In genomic region chr4:75954811-75955210, GRCh38 we compare ENCODE assay signal across 16 cellular contexts. TPM values are rescaled to one million over a fixed set of nuclear protein-coding genes. Genes with fewer than 3 reads are reported as not detected.
"Had no signal": no experiment of that assay in that cellular context is flagged by ENCODE, and none has a peak within 500 bp of the region (broad histone marks: within the 10 kb centered on the region; RNA-seq: fewer than 3 reads in every experiment).

No MANE protein-coding gene starts in this region.

RNA-seq across cellular contexts. Expression of gene CXCL9, which starts 52.5 kb away (rescaled TPM):
- total RNA-seq: naive thymus-derived CD4-positive, alpha-beta T cell; natural killer cell; occipital lobe; osteoblast; progenitor cell of endocrine pancreas; renal cortical epithelial cell; sigmoid colon had no signal
- polyA plus RNA-seq: naive thymus-derived CD4-positive, alpha-beta T cell; neural cell had no signal

RNA-seq across cellular contexts. Expression of gene PPEF2, which starts 52.6 kb away (rescaled TPM):
- total RNA-seq: occipital lobe, osteoblast, ovary, progenitor cell of endocrine pancreas, psoas muscle, renal cortical epithelial cell, right cardiac atrium, right lobe of liver, smooth muscle cell, suprapubic skin, upper lobe of right lung, urinary bladder had no signal
- polyA plus RNA-seq: naive thymus-derived CD4-positive, alpha-beta T cell; ovary; right cardiac atrium; smooth muscle cell; urinary bladder had no signal
